12 cellular contexts compared by ENCODE assay signal in the genomic region with DNA sequence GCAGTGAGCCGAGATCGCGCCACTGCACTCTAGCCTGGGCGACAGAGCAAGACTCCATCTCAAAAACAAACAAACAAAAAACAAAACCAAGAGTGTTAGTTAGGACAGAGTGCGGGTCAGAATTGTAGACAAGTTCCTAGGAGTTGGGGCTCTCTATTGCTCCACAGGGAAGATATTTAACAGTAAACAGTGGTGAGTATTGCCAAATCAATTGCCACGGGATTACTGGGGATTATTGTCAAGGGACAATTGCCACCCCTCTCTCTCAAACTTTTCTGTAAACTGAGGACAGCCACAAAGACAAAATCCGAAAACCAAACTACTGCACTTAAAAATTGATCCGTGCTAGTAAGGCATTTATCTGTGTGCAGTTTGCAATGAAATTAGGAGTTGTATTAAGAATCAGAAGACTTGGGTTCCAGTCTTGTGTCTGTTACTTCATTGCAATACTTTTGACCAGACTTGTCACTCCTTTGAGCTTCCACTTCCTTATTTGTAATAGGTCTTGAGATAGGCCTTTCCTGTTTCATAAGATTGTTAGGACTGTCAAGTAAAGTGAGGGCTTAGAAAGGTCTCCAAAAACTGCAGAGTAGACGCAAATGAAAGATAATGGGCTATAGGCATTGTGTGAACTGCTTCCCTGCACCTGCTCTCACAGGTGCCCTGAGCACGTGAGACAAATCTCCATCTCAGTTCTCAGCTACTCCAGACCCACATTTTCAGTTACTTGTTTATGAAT. TPM values are rescaled to one million over a fixed set of nuclear protein-coding genes. Genes with fewer than 3 reads are reported as not detected.
DNase-seq lines count a peak whose midpoint lies in the region; ATAC-seq, FAIRE-seq and TF ChIP-seq lines count a peak whose summit lies in the region.
"Had no signal": no experiment of that assay in that cellular context is flagged by ENCODE, and none has a peak within 500 bp of the region (broad histone marks: within the 10 kb centered on the region; RNA-seq: fewer than 3 reads in every experiment).

No MANE protein-coding gene starts in this region.

- H3K27ac ChIP-seq in A549 (peak overlapping the region in 1 of 2 experiments; percentile 9; a peak in 1 of 6 replicates), OCI-LY3 (ENCODE audit: low read length) (0 out of 2 replicates have a peak overlapping the region, but pooled peaks have one; percentile 5), hepatocyte (peak overlapping the region; percentile 5)

- H3K4me1 ChIP-seq in A549: peaks cover 19% of the 10 kb centered on the region
- peaks cover 37% of the 10 kb centered on the region for H3K4me1 ChIP-seq in OCI-LY3 (ENCODE audit: low read length)
- H3K4me1 ChIP-seq in hepatocyte (ENCODE audit: insufficient read depth): peaks cover 17% of the 10 kb centered on the region

- DNase-seq in A549 (ENCODE audit: low read depth in 1 of 2, low spot score in 1 of 2): no peak
- peak; percentile 24 for DNase-seq in GM10248 (ENCODE audit: extremely low spot score)
- no peak for DNase-seq in hepatocyte (ENCODE audit: low spot score)
- no peak for DNase-seq in NCI-H1048 (lab: John Stamatoyannopoulos, UW)
- DNase-seq: activated gamma-delta T cell treated with Interleukin-2 at 50 U/mL for 16 hours, NCI-H524 had no signal

- WGBS in A549 (ENCODE audit: missing lambda C conversion rate): 92% methylated on average over 10 of the region's 10 CpGs
- 90% methylated on average over 10 of the region's 10 CpGs for WGBS in hepatocyte (ENCODE audit: low lambda C conversion rate, missing lambda C conversion rate)

- no peak for TF ChIP-seq EP300 in A549 (IDR thresholded peaks at IDR 0.05)

- H3K36me3 ChIP-seq in OCI-LY3 (replicated peaks; ENCODE audit: low read depth, low read length) (no peaks in the 10 kb centered on the region), hepatocyte (replicated peaks; ENCODE audit: insufficient read depth, low read depth) (no peaks in the 10 kb centered on the region)

- H2AFZ ChIP-seq in OCI-LY3 (ENCODE audit: low read depth, low read length) (0 out of 2 replicates have a peak overlapping the region, but pooled peaks have one; percentile 7), hepatocyte (no peak overlapping the region)

- no peak for ATAC-seq in A549
- ATAC-seq in GM21825 (IDR thresholded peaks at IDR 0.05; ENCODE audit: unreplicated experiment): no peak
- no peak for ATAC-seq in SK-N-SH treated with all-trans-retinoic acid at 6 μM for 48 hours
- no peak for ATAC-seq in GM19467 (IDR thresholded peaks at IDR 0.05; ENCODE audit: unreplicated experiment)

- H3K9me3 ChIP-seq in A549 (no peaks in the 10 kb centered on the region), OCI-LY3 (ENCODE audit: insufficient read depth, low read length) (no peaks in the 10 kb centered on the region), hepatocyte (ENCODE audit: low read depth) (no peaks in the 10 kb centered on the region)

- no peak for TF ChIP-seq POLR2A in A549 (IDR thresholded peaks at IDR 0.05; ENCODE audit: low read length)

- FAIRE-seq in A549 (lab: Jason Lieb, UNC): no peak
- FAIRE-seq: TTC549 had no signal

- H3K79me2 ChIP-seq in OCI-LY3 (ENCODE audit: low read length): no peaks in the 10 kb centered on the region
- H3K79me2 ChIP-seq in hepatocyte: peaks cover 20% of the 10 kb centered on the region
- H3K79me2 ChIP-seq: parathyroid adenoma had no signal

- TF ChIP-seq CTCF in A549 (IDR thresholded peaks at IDR 0.05) (no peak), GM10248 (IDR thresholded peaks at IDR 0.05; ENCODE audit: control extremely low read depth, extremely low read depth, low read depth, missing control alignments) (no peak), OCI-LY3 (IDR thresholded peaks at IDR 0.05; ENCODE audit: low read depth, low read length) (no peak), hepatocyte (IDR thresholded peaks at IDR 0.05; ENCODE audit: poor library complexity) (no peak)

- H4K20me1 ChIP-seq in OCI-LY3 (ENCODE audit: insufficient read depth, low read length): no peaks in the 10 kb centered on the region
- no peaks in the 10 kb centered on the region for H4K20me1 ChIP-seq in hepatocyte (ENCODE audit: insufficient read depth, poor library complexity, severe bottlenecking)

- H3K9ac ChIP-seq in OCI-LY3 (ENCODE audit: low read length): no peak overlapping the region
- H3K9ac ChIP-seq: parathyroid adenoma had no signal

- no peaks in the 10 kb centered on the region for H3K9me2 ChIP-seq in hepatocyte (replicated peaks; ENCODE audit: insufficient read depth)

- no peak overlapping the region for H3K4me3 ChIP-seq in A549
- no peak overlapping the region for H3K4me3 ChIP-seq in OCI-LY3 (ENCODE audit: low read length)
- no peak overlapping the region for H3K4me3 ChIP-seq in hepatocyte

- H3K27me3 ChIP-seq in OCI-LY3 (ENCODE audit: low read depth, low read length) (peaks cover 40% of the 10 kb centered on the region), hepatocyte (no peaks in the 10 kb centered on the region)

- CTCF ChIA-PET in A549 (lab: Yijun Ruan, JAX): interaction anchor here (0.6 to 5.5 kb wide), 9 partner anchors 9 to 420 kb away, joined by 3 to 68 read pairs (median 4); no protein-coding TSS in a partner anchor
- CTCF ChIA-PET in GM10248 (lab: Yijun Ruan, JAX): interaction anchor here (0.8 to 8.8 kb wide), 4 partner anchors 11 to 420 kb away, joined by 3 to 42 read pairs (median 8); no protein-coding TSS in a partner anchor

- POLR2A ChIA-PET in A549 (lab: Yijun Ruan, JAX) (interaction anchor here (1.1 to 4.5 kb wide), 3 partner anchors 10 kb away, joined by 6 to 118 read pairs (median 10); no protein-coding TSS in a partner anchor), GM10248 (lab: Yijun Ruan, JAX) (no interaction called here)

- TF ChIP-seq RAD21 in A549 (conservative IDR thresholded peaks at IDR 0.05 in 1 of 2, IDR thresholded peaks at IDR 0.05 in 1 of 2): no peak

- no peak overlapping the region for H3K4me2 ChIP-seq in A549
- H3K4me2 ChIP-seq in OCI-LY3 (ENCODE audit: low read length): peak overlapping the region; percentile 11
- no peak overlapping the region for H3K4me2 ChIP-seq in hepatocyte

TF ChIP-seq in A549, 52 proteins besides CTCF, POLR2A, EP300 and RAD21:
- TF ChIP-seq, protein P1, sequence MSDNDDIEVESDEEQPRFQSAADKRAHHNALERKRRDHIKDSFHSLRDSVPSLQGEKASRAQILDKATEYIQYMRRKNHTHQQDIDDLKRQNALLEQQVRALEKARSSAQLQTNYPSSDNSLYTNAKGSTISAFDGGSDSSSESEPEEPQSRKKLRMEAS (IDR thresholded peaks at IDR 0.05): no peak
- TF ChIP-seq MAFK (IDR thresholded peaks at IDR 0.05; ENCODE audit: partially characterized antibody): peak; percentile 76

TF ChIP-seq in SK-N-SH treated with all-trans-retinoic acid at 6 μM for 48 hours, 23 proteins besides CTCF, POLR2A, EP300 and RAD21 (continues in another document):
- TF ChIP-seq ZFP30 (CRISPR knock-in tag; IDR thresholded peaks at IDR 0.05) (no peak), ZNF70 (CRISPR knock-in tag; IDR thresholded peaks at IDR 0.05) (no peak), CSDC2 (CRISPR knock-in tag; IDR thresholded peaks at IDR 0.05) (no peak), ARNTL (CRISPR knock-in tag; IDR thresholded peaks at IDR 0.05; ENCODE audit: borderline replicate concordance, low read depth) (no peak)
- TF ChIP-seq, protein P2, sequence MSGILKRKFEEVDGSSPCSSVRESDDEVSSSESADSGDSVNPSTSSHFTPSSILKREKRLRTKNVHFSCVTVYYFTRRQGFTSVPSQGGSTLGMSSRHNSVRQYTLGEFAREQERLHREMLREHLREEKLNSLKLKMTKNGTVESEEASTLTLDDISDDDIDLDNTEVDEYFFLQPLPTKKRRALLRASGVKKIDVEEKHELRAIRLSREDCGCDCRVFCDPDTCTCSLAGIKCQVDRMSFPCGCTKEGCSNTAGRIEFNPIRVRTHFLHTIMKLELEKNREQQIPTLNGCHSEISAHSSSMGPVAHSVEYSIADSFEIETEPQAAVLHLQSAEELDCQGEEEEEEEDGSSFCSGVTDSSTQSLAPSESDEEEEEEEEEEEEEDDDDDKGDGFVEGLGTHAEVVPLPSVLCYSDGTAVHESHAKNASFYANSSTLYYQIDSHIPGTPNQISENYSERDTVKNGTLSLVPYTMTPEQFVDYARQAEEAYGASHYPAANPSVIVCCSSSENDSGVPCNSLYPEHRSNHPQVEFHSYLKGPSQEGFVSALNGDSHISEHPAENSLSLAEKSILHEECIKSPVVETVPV (CRISPR knock-in tag; IDR thresholded peaks at IDR 0.05): no peak

RNA-seq across cellular contexts. Expression of a gene that starts 1.3 kb away (rescaled TPM):
- polyA plus RNA-seq in A549 (2011; rRNA removed): 671 and 1,155 TPM in 2 replicates
- 1,193 and 1,223 TPM in 2 replicates for polyA plus RNA-seq in A549 (2012; cell fraction: cytosol; rRNA removed)
- 334 and 440 TPM in 2 replicates for polyA plus RNA-seq in A549 (2012; cell fraction: nucleus; rRNA removed)
- 1,442 to 1,531 TPM (median 1,500 TPM) in 3 replicates for polyA plus RNA-seq in A549 (2017; fragmentation: RNase III; extraction: RNeasy Plus Mini Kit Qiagen cat#74134 plus additional on column Dnase treatment)
- 584 and 703 TPM in 2 replicates for polyA minus RNA-seq in A549 (2011; rRNA and poly(A)+ RNA removed)
- 258 and 295 TPM in 2 replicates for total RNA-seq in hepatocyte
- 1,491 and 1,531 TPM in 2 replicates for polyA plus RNA-seq in hepatocyte

RNA-seq across cellular contexts. Expression of a gene that starts 44.4 kb away (rescaled TPM):
- polyA plus RNA-seq in A549 (2011; rRNA removed) (505 and 515 TPM in 2 replicates), A549 (2017; fragmentation: RNase III; extraction: RNeasy Plus Mini Kit Qiagen cat#74134 plus additional on column Dnase treatment) (2,059 to 2,476 TPM (median 2,077 TPM) in 3 replicates), hepatocyte (3,367 and 3,493 TPM in 2 replicates)
- 323 and 344 TPM in 2 replicates for polyA plus RNA-seq in A549 (2012; cell fraction: cytosol; rRNA removed)
- 72.0 and 86.0 TPM in 2 replicates for polyA plus RNA-seq in A549 (2012; cell fraction: nucleus; rRNA removed)
- polyA minus RNA-seq in A549 (2011; rRNA and poly(A)+ RNA removed): 228 and 259 TPM in 2 replicates
- 408 and 485 TPM in 2 replicates for total RNA-seq in hepatocyte

RNA-seq across cellular contexts. Expression of a gene that starts 50.8 kb away (rescaled TPM):
- not detected in 2 replicates for polyA plus RNA-seq in A549 (2011; rRNA removed)
- not detected in 2 replicates for polyA plus RNA-seq in A549 (2012; cell fraction: cytosol; rRNA removed)
- polyA plus RNA-seq in A549 (2012; cell fraction: nucleus; rRNA removed): not detected in 2 replicates
- polyA plus RNA-seq in A549 (2017; fragmentation: RNase III; extraction: RNeasy Plus Mini Kit Qiagen cat#74134 plus additional on column Dnase treatment): not detected in 3 replicates
- not detected in 2 replicates for polyA minus RNA-seq in A549 (2011; rRNA and poly(A)+ RNA removed)
- total RNA-seq in hepatocyte: not detected in 2 replicates
- not detected in 2 replicates for polyA plus RNA-seq in hepatocyte
